In genomic region chr22:20986365-20986764, GRCh38 we compare ENCODE assay signal across 24 cellular contexts. TPM values are rescaled to one million over a fixed set of nuclear protein-coding genes. Genes with fewer than 3 reads are reported as not detected.
DNase-seq lines count a peak whose midpoint lies in the region; ATAC-seq, FAIRE-seq and TF ChIP-seq lines count a peak whose summit lies in the region.
"Had no signal": no experiment of that assay in that cellular context is flagged by ENCODE, and none has a peak within 500 bp of the region (broad histone marks: within the 10 kb centered on the region; RNA-seq: fewer than 3 reads in every experiment).

No MANE protein-coding gene starts in this region.

- BruUV-seq in Panc1 (replicated peaks; lab: Mats Ljungman, UMichigan), result TSS peak; percentile 64

- no peak for FAIRE-seq in D721Med (lab: Jason Lieb, UNC)
- FAIRE-seq: GM12891, GM18507 had no signal

- H3K4me1 ChIP-seq in CD4-positive, CD25-positive, alpha-beta regulatory T cell (ENCODE audit: control insufficient read depth, insufficient read depth, low read length, poor library complexity, severe bottlenecking), result peaks cover 16% of the 10 kb centered on the region
- peaks cover 8% of the 10 kb centered on the region for H3K4me1 ChIP-seq in GM23248 (ENCODE audit: insufficient read depth)
- 0 out of 2 replicates have a peak, but pooled peaks cover 2% of the 10 kb centered on the region for H3K4me1 ChIP-seq in Panc1 (ENCODE audit: control insufficient read depth, insufficient read depth, low read length)
- peaks cover 8% of the 10 kb centered on the region for H3K4me1 ChIP-seq in smooth muscle cell (ENCODE audit: low read depth)

- H3K4me3 ChIP-seq in CD4-positive, CD25-positive, alpha-beta regulatory T cell (ENCODE audit: low read depth, low read length), result no peak overlapping the region
- H3K4me3 ChIP-seq in GM23248 (no peak overlapping the region), Panc1 (ENCODE audit: low read depth in 2 of 2, low read length in 2 of 2) (no peak overlapping the region), smooth muscle cell (no peak overlapping the region)

- peak overlapping the region in 2 of 3 donors; percentile 2 to 39 for H3K27ac Mint-ChIP-seq in CD4-positive, CD25-positive, alpha-beta regulatory T cell
- H3K27ac Mint-ChIP-seq in activated T-helper 17 cell treated with anti-CD3 and anti-CD28 coated beads, Interleukin-2, amount 50 U/mL, for 72 hours, result peak overlapping the region; percentile 3
- H3K27ac Mint-ChIP-seq: CD8-positive, alpha-beta T cell; HFFc6 had no signal

- CTCF ChIA-PET in Panc1 (lab: Charles Lee), result no interaction called here

- no peaks in the 10 kb centered on the region for H3F3A ChIP-seq in GM23248 (ENCODE audit: insufficient read depth)
- no peaks in the 10 kb centered on the region for H3F3A ChIP-seq in smooth muscle cell (ENCODE audit: low read depth)

- H3K27me3 ChIP-seq in CD4-positive, CD25-positive, alpha-beta regulatory T cell (ENCODE audit: control insufficient read depth, insufficient read depth, low read length), result no peaks in the 10 kb centered on the region
- H3K27me3 ChIP-seq in GM23248 (replicated peaks; ENCODE audit: insufficient read depth) (no peaks in the 10 kb centered on the region), Panc1 (ENCODE audit: control insufficient read depth, insufficient read depth, low read length) (no peaks in the 10 kb centered on the region), smooth muscle cell (ENCODE audit: low read depth) (no peaks in the 10 kb centered on the region)

- no peak for ATAC-seq in CD4-positive, CD25-positive, alpha-beta regulatory T cell (ENCODE audit: low read depth in 2 of 2)
- ATAC-seq in Panc1, result no peak
- no peak for ATAC-seq in activated T-helper 17 cell treated with anti-CD3 and anti-CD28 coated beads, Interleukin-2, amount 50 U/mL, for 72 hours (replicated peaks)
- no peak for ATAC-seq in HG03045 (IDR thresholded peaks at IDR 0.05; ENCODE audit: unreplicated experiment)
- ATAC-seq: CD8-positive, alpha-beta T cell had no signal

- peaks cover 12% of the 10 kb centered on the region for H3K36me3 ChIP-seq in CD4-positive, CD25-positive, alpha-beta regulatory T cell (ENCODE audit: control insufficient read depth, insufficient read depth, low read length)
- peaks cover 4% of the 10 kb centered on the region for H3K36me3 ChIP-seq in GM23248 (ENCODE audit: low read depth)
- H3K36me3 ChIP-seq in Panc1 (ENCODE audit: control insufficient read depth, insufficient read depth, low read length), result no peaks in the 10 kb centered on the region; the same call in 1 of the 2 replicates
- H3K36me3 ChIP-seq in smooth muscle cell (ENCODE audit: low read depth), result no peaks in the 10 kb centered on the region

- no peaks in the 10 kb centered on the region for H4K20me1 ChIP-seq in GM23248 (ENCODE audit: insufficient read depth)
- H4K20me1 ChIP-seq in smooth muscle cell (ENCODE audit: low read depth), result no peaks in the 10 kb centered on the region

- H3K4me1 Mint-ChIP-seq in CD4-positive, CD25-positive, alpha-beta regulatory T cell, result peaks cover 5 to 24% (median 16%) of the 10 kb centered on the region in 4 donors
- peaks cover 16% of the 10 kb centered on the region for H3K4me1 Mint-ChIP-seq in activated T-helper 17 cell treated with anti-CD3 and anti-CD28 coated beads, Interleukin-2, amount 50 U/mL, for 72 hours

- no peak overlapping the region for H2AFZ ChIP-seq in GM23248
- no peak overlapping the region for H2AFZ ChIP-seq in smooth muscle cell (ENCODE audit: low read depth)

- in situ Hi-C loops in GM23248 (cut with MboI) (no loop called here), Panc1 (cut with HindIII; ENCODE audit: low pct_unique_long_range_greater_than_20kb, low sequenced_read_pairs) (no loop called here)

- H3K36me3 Mint-ChIP-seq in CD4-positive, CD25-positive, alpha-beta regulatory T cell, result peaks cover 21% of the 10 kb centered on the region
- peaks cover 45% of the 10 kb centered on the region for H3K36me3 Mint-ChIP-seq in activated T-helper 17 cell treated with anti-CD3 and anti-CD28 coated beads, Interleukin-2, amount 50 U/mL, for 72 hours (ENCODE audit: low read depth)

- DNase-seq in CD4-positive, CD25-positive, alpha-beta regulatory T cell, result no peak
- DNase-seq in GM23248 (no peak), Panc1 (ENCODE audit: low read depth, low spot score) (no peak), foreskin melanocyte (no peak), D721Med (ENCODE audit: insufficient read length, low spot score) (no peak), smooth muscle cell (lab: John Stamatoyannopoulos, UW; ENCODE audit: unreplicated experiment) (no peak)
- DNase-seq: C1 segment of cervical spinal cord, Caco-2, DMS 273 treated with DMSO at 0.1 percent for 48 hours, DMS79 treated with DMSO at 0.1 percent for 48 hours, GF-D8, GOT3, H7, HCEC 1CT, HFFc6 had no signal

- WGBS in GM23248 (ENCODE audit: low coverage in 1 of 2, low lambda C conversion rate in 2 of 2, missing lambda C conversion rate in 2 of 2), 2 experiments, result 95 to 100% methylated on average over 1 of the region's 1 CpG
- WGBS in smooth muscle cell (ENCODE audit: low lambda C conversion rate), result 93% methylated on average over 1 of the region's 1 CpG

- H3K27me3 Mint-ChIP-seq in CD4-positive, CD25-positive, alpha-beta regulatory T cell, result no peaks in the 10 kb centered on the region
- no peaks in the 10 kb centered on the region for H3K27me3 Mint-ChIP-seq in activated T-helper 17 cell treated with anti-CD3 and anti-CD28 coated beads, Interleukin-2, amount 50 U/mL, for 72 hours

- H3K9me3 ChIP-seq in CD4-positive, CD25-positive, alpha-beta regulatory T cell (ENCODE audit: control insufficient read depth in 2 of 2, low read length in 2 of 2), result no peaks in the 10 kb centered on the region
- H3K9me3 ChIP-seq in GM23248 (ENCODE audit: low read depth), result no peaks in the 10 kb centered on the region
- H3K9me3 ChIP-seq in Panc1 (ENCODE audit: control insufficient read depth, insufficient read depth, low read depth, low read length), result no peaks in the 10 kb centered on the region
- no peaks in the 10 kb centered on the region for H3K9me3 ChIP-seq in smooth muscle cell (replicated peaks; ENCODE audit: low read depth)
- H3K9me3 ChIP-seq: Caco-2 had no signal

- no peaks in the 10 kb centered on the region for H3K9me2 ChIP-seq in GM23248 (ENCODE audit: insufficient read depth)

- H3K27ac ChIP-seq in CD4-positive, CD25-positive, alpha-beta regulatory T cell (ENCODE audit: insufficient read depth, low read length, poor library complexity, severe bottlenecking), result no peak overlapping the region
- H3K27ac ChIP-seq in GM23248, result no peak overlapping the region
- H3K27ac ChIP-seq in Panc1 (ENCODE audit: low read length), result no peak overlapping the region
- no peak overlapping the region for H3K27ac ChIP-seq in smooth muscle cell (ENCODE audit: low read depth)

- H3K4me3 Mint-ChIP-seq in CD4-positive, CD25-positive, alpha-beta regulatory T cell, result peak overlapping the region in 1 of 4 donors; percentile 26
- no peak overlapping the region for H3K4me3 Mint-ChIP-seq in activated T-helper 17 cell treated with anti-CD3 and anti-CD28 coated beads, Interleukin-2, amount 50 U/mL, for 72 hours
- H3K4me3 Mint-ChIP-seq: CD8-positive, alpha-beta T cell; HFFc6 had no signal

- H3K9me3 Mint-ChIP-seq in CD4-positive, CD25-positive, alpha-beta regulatory T cell, result no peaks in the 10 kb centered on the region
- H3K9me3 Mint-ChIP-seq in activated T-helper 17 cell treated with anti-CD3 and anti-CD28 coated beads, Interleukin-2, amount 50 U/mL, for 72 hours, result no peaks in the 10 kb centered on the region
- H3K9me3 Mint-ChIP-seq: CD8-positive, alpha-beta T cell; HFFc6 had no signal

- TF ChIP-seq CTCF in Panc1 (IDR thresholded peaks at IDR 0.05) (no peak), D721Med (IDR thresholded peaks at IDR 0.05; ENCODE audit: insufficient read depth, missing control alignments) (no peak), smooth muscle cell (IDR thresholded peaks at IDR 0.05; ENCODE audit: borderline replicate concordance, insufficient read depth, poor library complexity, severe bottlenecking) (no peak)

- H3K79me2 ChIP-seq in GM23248 (ENCODE audit: insufficient read depth) (peaks cover 35% of the 10 kb centered on the region), smooth muscle cell (ENCODE audit: low read depth) (peaks cover 18% of the 10 kb centered on the region)

- intact Hi-C loops in Panc1 (cut with micrococcal nuclease; ENCODE audit: unreplicated experiment), result no loop called here

- H3K9ac ChIP-seq in GM23248, result 0 out of 2 replicates have a peak overlapping the region, but pooled peaks have one; percentile 13
- no peak overlapping the region for H3K9ac ChIP-seq in smooth muscle cell (ENCODE audit: low read depth)

- POLR2A ChIA-PET in Panc1 (lab: Charles Lee), result interaction anchor here (0.6 to 0.7 kb wide), 3 partner anchors 31 to 107 kb away, joined by 3 read pairs; no protein-coding TSS in a partner anchor

- H3K4me2 ChIP-seq in GM23248 (ENCODE audit: unreplicated experiment) (no peak overlapping the region), smooth muscle cell (no peak overlapping the region)

RNA-seq across cellular contexts. Expression of gene LZTR1, which starts 4.3 kb away (rescaled TPM):
- 69.4 TPM for total RNA-seq in CD4-positive, CD25-positive, alpha-beta regulatory T cell
- polyA plus RNA-seq in CD4-positive, CD25-positive, alpha-beta regulatory T cell, result 10 to 100 TPM in 3 of 4 donors, 1 to 10 TPM in 1; 9.6 to 12.1 (median 11.7) TPM
- 71.5 and 80.1 TPM in 2 replicates for total RNA-seq in GM23248 (2014; rRNA removed; shearing (Covaris generic))
- 26.8 and 29.7 TPM in 2 replicates for polyA plus RNA-seq in GM23248 (2016; fragmentation: Nextera tagmentation; extraction: Ambion mirVana)
- 40.2 TPM for total RNA-seq in Panc1 (2021; ENCODE audit: unreplicated experiment)
- 30.9 TPM for polyA plus RNA-seq in Panc1 (2012; ENCODE audit: insufficient read length)
- total RNA-seq in activated T-helper 17 cell treated with anti-CD3 and anti-CD28 coated beads, Interleukin-2, amount 50 U/mL, for 72 hours, result 10 to 100 TPM; 40.0 to 68.7 TPM
- 28.1 and 34.2 TPM in 2 replicates for total RNA-seq in smooth muscle cell
- polyA plus RNA-seq in smooth muscle cell, result 43.9 and 49.7 TPM in 2 replicates

RNA-seq across cellular contexts. Expression of gene THAP7, which starts 15.6 kb away (rescaled TPM):
- 41.7 TPM for total RNA-seq in CD4-positive, CD25-positive, alpha-beta regulatory T cell
- polyA plus RNA-seq in CD4-positive, CD25-positive, alpha-beta regulatory T cell, result 10 to 100 TPM; 38.5 to 58.0 (median 47.4) TPM
- 19.5 and 27.5 TPM in 2 replicates for total RNA-seq in GM23248 (2014; rRNA removed; shearing (Covaris generic))
- polyA plus RNA-seq in GM23248 (2016; fragmentation: Nextera tagmentation; extraction: Ambion mirVana) (32.5 and 34.0 TPM in 2 replicates), smooth muscle cell (26.8 and 38.6 TPM in 2 replicates)
- total RNA-seq in Panc1 (2021; ENCODE audit: unreplicated experiment) (23.5 TPM), smooth muscle cell (16.6 and 28.0 TPM in 2 replicates)
- 27.8 TPM for polyA plus RNA-seq in Panc1 (2012; ENCODE audit: insufficient read length)
- 10 to 100 TPM; 19.6 to 27.1 TPM for total RNA-seq in activated T-helper 17 cell treated with anti-CD3 and anti-CD28 coated beads, Interleukin-2, amount 50 U/mL, for 72 hours

RNA-seq across cellular contexts. Expression of gene AIFM3, which starts 19.3 kb away (rescaled TPM):
- 0.49 TPM for total RNA-seq in CD4-positive, CD25-positive, alpha-beta regulatory T cell
- not detected for polyA plus RNA-seq in CD4-positive, CD25-positive, alpha-beta regulatory T cell
- 0.65 TPM in 1 of 2 replicates, not detected in the other for total RNA-seq in GM23248 (2014; rRNA removed; shearing (Covaris generic))
- 0.16 TPM in 1 of 2 replicates, not detected in the other for polyA plus RNA-seq in GM23248 (2016; fragmentation: Nextera tagmentation; extraction: Ambion mirVana)
- 2.7 TPM for total RNA-seq in Panc1 (2021; ENCODE audit: unreplicated experiment)
- 3.0 TPM for polyA plus RNA-seq in Panc1 (2012; ENCODE audit: insufficient read length)
- not detected for total RNA-seq in activated T-helper 17 cell treated with anti-CD3 and anti-CD28 coated beads, Interleukin-2, amount 50 U/mL, for 72 hours
- total RNA-seq in smooth muscle cell, result 0.85 and 0.94 TPM in 2 replicates
- 0.13 TPM in 1 of 2 replicates, not detected in the other for polyA plus RNA-seq in smooth muscle cell
- total RNA-seq: A673 had no signal

RNA-seq across cellular contexts. Expression of gene P2RX6, which starts 28.6 kb away (rescaled TPM):
- 0.59 TPM for total RNA-seq in CD4-positive, CD25-positive, alpha-beta regulatory T cell
- polyA plus RNA-seq in CD4-positive, CD25-positive, alpha-beta regulatory T cell, result under 1 TPM in 1 of 4 donors, not detected in 3; 0.10 TPM
- total RNA-seq in GM23248 (2014; rRNA removed; shearing (Covaris generic)), result 1.6 TPM in 2 replicates
- polyA plus RNA-seq in GM23248 (2016; fragmentation: Nextera tagmentation; extraction: Ambion mirVana) (2.2 and 2.4 TPM in 2 replicates), smooth muscle cell (0.89 and 1.2 TPM in 2 replicates)
- total RNA-seq in Panc1 (2021; ENCODE audit: unreplicated experiment) (0.46 TPM), smooth muscle cell (0.13 and 0.45 TPM in 2 replicates)
- polyA plus RNA-seq in Panc1 (2012; ENCODE audit: insufficient read length), result 0.17 TPM
- under 1 TPM in 1 of 2 donors, not detected in 1; 0.28 TPM for total RNA-seq in activated T-helper 17 cell treated with anti-CD3 and anti-CD28 coated beads, Interleukin-2, amount 50 U/mL, for 72 hours

RNA-seq across cellular contexts. Expression of gene SLC7A4, which starts 46.0 kb away (rescaled TPM):
- not detected for total RNA-seq in CD4-positive, CD25-positive, alpha-beta regulatory T cell
- polyA plus RNA-seq in CD4-positive, CD25-positive, alpha-beta regulatory T cell, result under 1 TPM in 1 of 4 donors, not detected in 3; 0.09 TPM
- total RNA-seq in GM23248 (2014; rRNA removed; shearing (Covaris generic)), result not detected in 2 replicates
- 0.13 TPM in 1 of 2 replicates, not detected in the other for polyA plus RNA-seq in GM23248 (2016; fragmentation: Nextera tagmentation; extraction: Ambion mirVana)
- not detected for total RNA-seq in Panc1 (2021; ENCODE audit: unreplicated experiment)
- not detected for polyA plus RNA-seq in Panc1 (2012; ENCODE audit: insufficient read length)
- total RNA-seq in activated T-helper 17 cell treated with anti-CD3 and anti-CD28 coated beads, Interleukin-2, amount 50 U/mL, for 72 hours, result not detected
- total RNA-seq in smooth muscle cell, result 0.09 and 1.5 TPM in 2 replicates
- 0.30 and 1.7 TPM in 2 replicates for polyA plus RNA-seq in smooth muscle cell
- total RNA-seq: A172; A673; CD8-positive, alpha-beta T cell; Daoy; G401; H7 had no signal
